1 cellular context compared by ENCODE assay signal in the genomic region with DNA sequence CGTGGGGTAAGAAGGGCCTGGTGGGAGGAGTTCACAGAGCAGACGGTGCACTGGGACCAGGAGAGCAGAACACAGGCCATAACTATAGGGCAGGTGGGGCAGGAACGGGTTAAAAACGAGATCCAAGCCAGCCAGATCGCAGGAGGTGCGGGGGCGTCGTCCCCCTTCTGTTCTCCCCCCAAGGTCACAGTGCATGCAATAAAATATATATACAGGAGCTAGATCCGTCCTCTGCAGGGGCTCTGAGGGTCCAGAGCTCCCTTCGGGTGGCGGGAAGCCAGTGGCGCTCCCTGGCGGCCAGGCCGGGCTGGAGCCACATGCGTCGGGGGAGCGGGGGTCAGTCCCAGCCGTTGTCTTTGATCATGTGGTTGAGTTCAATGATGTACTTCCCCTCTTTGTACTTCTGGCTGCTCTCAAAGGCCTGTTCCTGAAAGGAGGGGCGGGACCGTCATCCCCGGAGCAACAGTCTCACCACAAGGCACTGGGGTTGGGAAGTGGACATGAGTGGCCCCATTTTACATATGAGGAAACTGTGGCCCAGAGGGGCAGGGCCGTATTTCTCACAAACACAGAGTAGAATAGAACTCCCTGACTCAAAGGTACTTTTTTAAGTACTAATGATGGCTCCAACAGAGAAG.
TF ChIP-seq lines count a peak whose summit lies in the region.

No MANE protein-coding gene starts in this region.

TF ChIP-seq in K562, 482 proteins besides CTCF, POLR2A, EP300 and RAD21 (continued from another document and continues in another):
- TF ChIP-seq, protein P1, sequence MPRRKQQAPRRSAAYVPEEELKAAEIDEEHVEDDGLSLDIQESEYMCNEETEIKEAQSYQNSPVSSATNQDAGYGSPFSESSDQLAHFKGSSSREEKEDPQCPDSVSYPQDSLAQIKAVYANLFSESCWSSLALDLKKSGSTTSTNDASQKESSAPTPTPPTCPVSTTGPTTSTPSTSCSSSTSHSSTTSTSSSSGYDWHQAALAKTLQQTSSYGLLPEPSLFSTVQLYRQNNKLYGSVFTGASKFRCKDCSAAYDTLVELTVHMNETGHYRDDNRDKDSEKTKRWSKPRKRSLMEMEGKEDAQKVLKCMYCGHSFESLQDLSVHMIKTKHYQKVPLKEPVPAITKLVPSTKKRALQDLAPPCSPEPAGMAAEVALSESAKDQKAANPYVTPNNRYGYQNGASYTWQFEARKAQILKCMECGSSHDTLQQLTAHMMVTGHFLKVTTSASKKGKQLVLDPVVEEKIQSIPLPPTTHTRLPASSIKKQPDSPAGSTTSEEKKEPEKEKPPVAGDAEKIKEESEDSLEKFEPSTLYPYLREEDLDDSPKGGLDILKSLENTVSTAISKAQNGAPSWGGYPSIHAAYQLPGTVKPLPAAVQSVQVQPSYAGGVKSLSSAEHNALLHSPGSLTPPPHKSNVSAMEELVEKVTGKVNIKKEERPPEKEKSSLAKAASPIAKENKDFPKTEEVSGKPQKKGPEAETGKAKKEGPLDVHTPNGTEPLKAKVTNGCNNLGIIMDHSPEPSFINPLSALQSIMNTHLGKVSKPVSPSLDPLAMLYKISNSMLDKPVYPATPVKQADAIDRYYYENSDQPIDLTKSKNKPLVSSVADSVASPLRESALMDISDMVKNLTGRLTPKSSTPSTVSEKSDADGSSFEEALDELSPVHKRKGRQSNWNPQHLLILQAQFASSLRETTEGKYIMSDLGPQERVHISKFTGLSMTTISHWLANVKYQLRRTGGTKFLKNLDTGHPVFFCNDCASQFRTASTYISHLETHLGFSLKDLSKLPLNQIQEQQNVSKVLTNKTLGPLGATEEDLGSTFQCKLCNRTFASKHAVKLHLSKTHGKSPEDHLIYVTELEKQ (CRISPR knock-in tag; IDR thresholded peaks at IDR 0.05) = peak; percentile 95
- TF ChIP-seq SAP30 (IDR thresholded peaks at IDR 0.05; ENCODE audit: borderline replicate concordance, insufficient read depth, low read depth, low read length, poor library complexity, severe bottlenecking) (no peak), SIRT6 (IDR thresholded peaks at IDR 0.05; ENCODE audit: low read depth, low read length) (no peak), TEAD2 (tag; IDR thresholded peaks at IDR 0.05) (peak; percentile 63; the same call in 1 of the 2 replicates), CHD2 (IDR thresholded peaks at IDR 0.05; ENCODE audit: low read depth, low read length) (no peak), ZNF232 (CRISPR knock-in tag; IDR thresholded peaks at IDR 0.05) (no peak), ZNF76 (CRISPR knock-in tag; IDR thresholded peaks at IDR 0.05; ENCODE audit: borderline replicate concordance) (peak; percentile 97), NFRKB (IDR thresholded peaks at IDR 0.05; ENCODE audit: low read depth) (peak; percentile 76; the same call in 1 of the 2 replicates), ZNF584 (CRISPR knock-in tag; IDR thresholded peaks at IDR 0.05; ENCODE audit: low read depth) (peak; percentile 55; the same call in 1 of the 2 replicates), SMAD3 (CRISPR knock-in tag; conservative IDR thresholded peaks at IDR 0.05) (peak; percentile 95), BRD4 (IDR thresholded peaks at IDR 0.05) (0 out of 2 replicates have a peak, but pooled peaks have one; percentile 70), COPS2 (conservative IDR thresholded peaks at IDR 0.05) (no peak), U2AF1 (optimal IDR thresholded peaks at IDR 0.05; ENCODE audit: low read depth, low read length) (no peak), CCNT2 (IDR thresholded peaks at IDR 0.05; ENCODE audit: borderline replicate concordance, extremely low read depth, insufficient read length, low read depth, low read length) (peak; percentile 79), CHCHD3 (CRISPR knock-in tag; IDR thresholded peaks at IDR 0.05) (no peak), CTBP1 (IDR thresholded peaks at IDR 0.05; ENCODE audit: borderline replicate concordance) (peak; percentile 82; the same call in 1 of the 2 replicates), TCF3 (CRISPR knock-in tag; IDR thresholded peaks at IDR 0.05) (peak; percentile 47; the same call in 1 of the 2 replicates), CEBPB (tag; IDR thresholded peaks at IDR 0.05) (no peak), MTF1 (CRISPR knock-in tag; IDR thresholded peaks at IDR 0.05; ENCODE audit: borderline replicate concordance) (peak; percentile 86; the same call in 1 of the 2 replicates), MAFK (IDR thresholded peaks at IDR 0.05; ENCODE audit: low read length) (no peak; the same call in 1 of the 2 replicates), DDX20 (tag; IDR thresholded peaks at IDR 0.05; ENCODE audit: low read depth) (peak; percentile 91), DACH1 (IDR thresholded peaks at IDR 0.05; ENCODE audit: partially characterized antibody) (no peak), NFATC3 (IDR thresholded peaks at IDR 0.05) (no peak), ZNF764 (CRISPR knock-in tag; IDR thresholded peaks at IDR 0.05; ENCODE audit: low read depth) (peak; percentile 66; the same call in 1 of the 2 replicates), ZKSCAN8 (CRISPR knock-in tag; IDR thresholded peaks at IDR 0.05) (peak; percentile 90), POLR2G (IDR thresholded peaks at IDR 0.05; ENCODE audit: low read depth, low read length) (peak; percentile 29; the same call in 1 of the 2 replicates), ESRRB (CRISPR knock-in tag; IDR thresholded peaks at IDR 0.05; ENCODE audit: borderline replicate concordance) (no peak), KAT2B (IDR thresholded peaks at IDR 0.05; ENCODE audit: low read depth, low read length) (no peak), RBFOX2 (IDR thresholded peaks at IDR 0.05; ENCODE audit: low read depth, low read length) (peak; percentile 69), LARP7 (IDR thresholded peaks at IDR 0.05) (peak; percentile 47; the same call in 1 of the 2 replicates), PHB2 (IDR thresholded peaks at IDR 0.05; ENCODE audit: low read depth) (no peak), HNRNPK (IDR thresholded peaks at IDR 0.05; ENCODE audit: low read depth, low read length, poor library complexity, severe bottlenecking) (no peak), KDM5B (IDR thresholded peaks at IDR 0.05; ENCODE audit: insufficient replicate concordance, low read depth, low read length) (peak; percentile 40), ZNF143 (CRISPR knock-in tag; IDR thresholded peaks at IDR 0.05) (no peak), NEUROD1 (IDR thresholded peaks at IDR 0.05; ENCODE audit: borderline replicate concordance, low read depth, low read length, partially characterized antibody) (no peak), WHSC1 (IDR thresholded peaks at IDR 0.05; ENCODE audit: low read length) (no peak), BRF1 (IDR thresholded peaks at IDR 0.05; ENCODE audit: borderline replicate concordance, extremely low read depth, insufficient read length) (no peak), NBN (IDR thresholded peaks at IDR 0.05; ENCODE audit: low read depth) (peak; percentile 59)
- TF ChIP-seq, protein P2, sequence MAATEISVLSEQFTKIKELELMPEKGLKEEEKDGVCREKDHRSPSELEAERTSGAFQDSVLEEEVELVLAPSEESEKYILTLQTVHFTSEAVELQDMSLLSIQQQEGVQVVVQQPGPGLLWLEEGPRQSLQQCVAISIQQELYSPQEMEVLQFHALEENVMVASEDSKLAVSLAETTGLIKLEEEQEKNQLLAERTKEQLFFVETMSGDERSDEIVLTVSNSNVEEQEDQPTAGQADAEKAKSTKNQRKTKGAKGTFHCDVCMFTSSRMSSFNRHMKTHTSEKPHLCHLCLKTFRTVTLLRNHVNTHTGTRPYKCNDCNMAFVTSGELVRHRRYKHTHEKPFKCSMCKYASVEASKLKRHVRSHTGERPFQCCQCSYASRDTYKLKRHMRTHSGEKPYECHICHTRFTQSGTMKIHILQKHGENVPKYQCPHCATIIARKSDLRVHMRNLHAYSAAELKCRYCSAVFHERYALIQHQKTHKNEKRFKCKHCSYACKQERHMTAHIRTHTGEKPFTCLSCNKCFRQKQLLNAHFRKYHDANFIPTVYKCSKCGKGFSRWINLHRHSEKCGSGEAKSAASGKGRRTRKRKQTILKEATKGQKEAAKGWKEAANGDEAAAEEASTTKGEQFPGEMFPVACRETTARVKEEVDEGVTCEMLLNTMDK (IDR thresholded peaks at IDR 0.05; ENCODE audit: borderline replicate concordance, insufficient read depth, low read depth, low read length, poor library complexity, severe bottlenecking) = peak; percentile 93
- TF ChIP-seq, protein P3, sequence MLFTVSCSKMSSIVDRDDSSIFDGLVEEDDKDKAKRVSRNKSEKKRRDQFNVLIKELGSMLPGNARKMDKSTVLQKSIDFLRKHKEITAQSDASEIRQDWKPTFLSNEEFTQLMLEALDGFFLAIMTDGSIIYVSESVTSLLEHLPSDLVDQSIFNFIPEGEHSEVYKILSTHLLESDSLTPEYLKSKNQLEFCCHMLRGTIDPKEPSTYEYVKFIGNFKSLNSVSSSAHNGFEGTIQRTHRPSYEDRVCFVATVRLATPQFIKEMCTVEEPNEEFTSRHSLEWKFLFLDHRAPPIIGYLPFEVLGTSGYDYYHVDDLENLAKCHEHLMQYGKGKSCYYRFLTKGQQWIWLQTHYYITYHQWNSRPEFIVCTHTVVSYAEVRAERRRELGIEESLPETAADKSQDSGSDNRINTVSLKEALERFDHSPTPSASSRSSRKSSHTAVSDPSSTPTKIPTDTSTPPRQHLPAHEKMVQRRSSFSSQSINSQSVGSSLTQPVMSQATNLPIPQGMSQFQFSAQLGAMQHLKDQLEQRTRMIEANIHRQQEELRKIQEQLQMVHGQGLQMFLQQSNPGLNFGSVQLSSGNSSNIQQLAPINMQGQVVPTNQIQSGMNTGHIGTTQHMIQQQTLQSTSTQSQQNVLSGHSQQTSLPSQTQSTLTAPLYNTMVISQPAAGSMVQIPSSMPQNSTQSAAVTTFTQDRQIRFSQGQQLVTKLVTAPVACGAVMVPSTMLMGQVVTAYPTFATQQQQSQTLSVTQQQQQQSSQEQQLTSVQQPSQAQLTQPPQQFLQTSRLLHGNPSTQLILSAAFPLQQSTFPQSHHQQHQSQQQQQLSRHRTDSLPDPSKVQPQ (CRISPR knock-in tag; IDR thresholded peaks at IDR 0.05; ENCODE audit: borderline replicate concordance) = 0 out of 2 replicates have a peak, but pooled peaks have one; percentile 77
- TF ChIP-seq, protein P4, sequence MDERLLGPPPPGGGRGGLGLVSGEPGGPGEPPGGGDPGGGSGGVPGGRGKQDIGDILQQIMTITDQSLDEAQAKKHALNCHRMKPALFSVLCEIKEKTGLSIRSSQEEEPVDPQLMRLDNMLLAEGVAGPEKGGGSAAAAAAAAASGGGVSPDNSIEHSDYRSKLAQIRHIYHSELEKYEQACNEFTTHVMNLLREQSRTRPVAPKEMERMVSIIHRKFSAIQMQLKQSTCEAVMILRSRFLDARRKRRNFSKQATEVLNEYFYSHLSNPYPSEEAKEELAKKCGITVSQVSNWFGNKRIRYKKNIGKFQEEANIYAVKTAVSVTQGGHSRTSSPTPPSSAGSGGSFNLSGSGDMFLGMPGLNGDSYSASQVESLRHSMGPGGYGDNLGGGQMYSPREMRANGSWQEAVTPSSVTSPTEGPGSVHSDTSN (CRISPR knock-in tag; IDR thresholded peaks at IDR 0.05; ENCODE audit: low read depth) = no peak
- TF ChIP-seq, protein P4 (tag; conservative IDR thresholded peaks at IDR 0.05; ENCODE audit: low read depth) = no peak
- TF ChIP-seq, protein P5, sequence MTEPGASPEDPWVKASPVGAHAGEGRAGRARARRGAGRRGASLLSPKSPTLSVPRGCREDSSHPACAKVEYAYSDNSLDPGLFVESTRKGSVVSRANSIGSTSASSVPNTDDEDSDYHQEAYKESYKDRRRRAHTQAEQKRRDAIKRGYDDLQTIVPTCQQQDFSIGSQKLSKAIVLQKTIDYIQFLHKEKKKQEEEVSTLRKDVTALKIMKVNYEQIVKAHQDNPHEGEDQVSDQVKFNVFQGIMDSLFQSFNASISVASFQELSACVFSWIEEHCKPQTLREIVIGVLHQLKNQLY (CRISPR knock-in tag; conservative IDR thresholded peaks at IDR 0.05) = no peak
- TF ChIP-seq, protein P6, sequence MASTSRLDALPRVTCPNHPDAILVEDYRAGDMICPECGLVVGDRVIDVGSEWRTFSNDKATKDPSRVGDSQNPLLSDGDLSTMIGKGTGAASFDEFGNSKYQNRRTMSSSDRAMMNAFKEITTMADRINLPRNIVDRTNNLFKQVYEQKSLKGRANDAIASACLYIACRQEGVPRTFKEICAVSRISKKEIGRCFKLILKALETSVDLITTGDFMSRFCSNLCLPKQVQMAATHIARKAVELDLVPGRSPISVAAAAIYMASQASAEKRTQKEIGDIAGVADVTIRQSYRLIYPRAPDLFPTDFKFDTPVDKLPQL (IDR thresholded peaks at IDR 0.05; ENCODE audit: extremely low read depth, insufficient read length) = no peak
- TF ChIP-seq, protein P7, sequence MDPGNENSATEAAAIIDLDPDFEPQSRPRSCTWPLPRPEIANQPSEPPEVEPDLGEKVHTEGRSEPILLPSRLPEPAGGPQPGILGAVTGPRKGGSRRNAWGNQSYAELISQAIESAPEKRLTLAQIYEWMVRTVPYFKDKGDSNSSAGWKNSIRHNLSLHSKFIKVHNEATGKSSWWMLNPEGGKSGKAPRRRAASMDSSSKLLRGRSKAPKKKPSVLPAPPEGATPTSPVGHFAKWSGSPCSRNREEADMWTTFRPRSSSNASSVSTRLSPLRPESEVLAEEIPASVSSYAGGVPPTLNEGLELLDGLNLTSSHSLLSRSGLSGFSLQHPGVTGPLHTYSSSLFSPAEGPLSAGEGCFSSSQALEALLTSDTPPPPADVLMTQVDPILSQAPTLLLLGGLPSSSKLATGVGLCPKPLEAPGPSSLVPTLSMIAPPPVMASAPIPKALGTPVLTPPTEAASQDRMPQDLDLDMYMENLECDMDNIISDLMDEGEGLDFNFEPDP (CRISPR knock-in tag; IDR thresholded peaks at IDR 0.05) = no peak
- TF ChIP-seq, protein P8, sequence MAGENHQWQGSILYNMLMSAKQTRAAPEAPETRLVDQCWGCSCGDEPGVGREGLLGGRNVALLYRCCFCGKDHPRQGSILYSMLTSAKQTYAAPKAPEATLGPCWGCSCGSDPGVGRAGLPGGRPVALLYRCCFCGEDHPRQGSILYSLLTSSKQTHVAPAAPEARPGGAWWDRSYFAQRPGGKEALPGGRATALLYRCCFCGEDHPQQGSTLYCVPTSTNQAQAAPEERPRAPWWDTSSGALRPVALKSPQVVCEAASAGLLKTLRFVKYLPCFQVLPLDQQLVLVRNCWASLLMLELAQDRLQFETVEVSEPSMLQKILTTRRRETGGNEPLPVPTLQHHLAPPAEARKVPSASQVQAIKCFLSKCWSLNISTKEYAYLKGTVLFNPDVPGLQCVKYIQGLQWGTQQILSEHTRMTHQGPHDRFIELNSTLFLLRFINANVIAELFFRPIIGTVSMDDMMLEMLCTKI (IDR thresholded peaks at IDR 0.05; ENCODE audit: partially characterized antibody) = no peak
